8 cellular contexts compared by ENCODE assay signal in genomic region chr1:226100436-226101347, GRCh38. TPM values are rescaled to one million over a fixed set of nuclear protein-coding genes. Genes with fewer than 3 reads are reported as not detected.
A peak's percentile ranks its signal among the peaks of the same experiment; 100 is the strongest.
DNase-seq lines count a peak whose midpoint lies in the region; ATAC-seq and TF ChIP-seq lines count a peak whose summit lies in the region.

No MANE protein-coding gene starts in this region.

- H3K9me2 ChIP-seq in MM.1S (replicated peaks; ENCODE audit: insufficient read depth, low read length): no peaks in the 10 kb centered on the region

- H3K36me3 ChIP-seq in MM.1S (replicated peaks; ENCODE audit: insufficient read depth, low read length): no peaks in the 10 kb centered on the region
- H3K36me3 ChIP-seq in heart left ventricle: no peaks in the 10 kb centered on the region

- ATAC-seq in heart left ventricle (peak in 3 of 4 donors; percentile 21 to 51 (median 51)), HG02870 (IDR thresholded peaks at IDR 0.05; ENCODE audit: unreplicated experiment) (no peak), GM21576 (IDR thresholded peaks at IDR 0.05; ENCODE audit: unreplicated experiment) (no peak)

- H3F3A ChIP-seq in MM.1S (ENCODE audit: insufficient read depth, low read length): no peaks in the 10 kb centered on the region; the same call in 1 of the 2 replicates

- TF ChIP-seq CTCF in MM.1S (IDR thresholded peaks at IDR 0.05; ENCODE audit: low read length) (peak; percentile 17; the same call in 1 of the 2 replicates), heart left ventricle (IDR thresholded peaks at IDR 0.05) (no peak)

- H3K9me3 ChIP-seq in MM.1S (replicated peaks; ENCODE audit: insufficient read depth, low read length): no peaks in the 10 kb centered on the region
- no peaks in the 10 kb centered on the region for H3K9me3 ChIP-seq in heart left ventricle

- peak overlapping the region; percentile 56 for H3K4me3 ChIP-seq in MM.1S (ENCODE audit: low read length)
- H3K4me3 ChIP-seq in heart left ventricle: peak overlapping the region; percentile 16 to 59 (median 52)

- intact Hi-C loops in heart left ventricle (cut with DNase I): no loop called here
- intact Hi-C loops in posterior cingulate gyrus (cut with DNase I): no loop called here

- H4K20me1 ChIP-seq in MM.1S (ENCODE audit: insufficient read depth, low read length): no peaks in the 10 kb centered on the region

- peaks cover 5% of the 10 kb centered on the region for H3K4me1 ChIP-seq in MM.1S (ENCODE audit: low read length)
- peaks cover 0 to 15% (median 0%) of the 10 kb centered on the region in 12 donors for H3K4me1 ChIP-seq in heart left ventricle

- in situ Hi-C loops in G401 (cut with HindIII; ENCODE audit: low sequenced_read_pairs): no loop called here

- no peaks in the 10 kb centered on the region for H3K79me2 ChIP-seq in MM.1S (ENCODE audit: low read length)

- DNase-seq in G401 (ENCODE audit: low spot score) (peak; percentile 64), MM.1S (peak; percentile 51), heart left ventricle (peak in 4 of 5 donors; percentile 23 to 45 (median 38)), posterior cingulate gyrus (peak in 8 of 10 donors; percentile 23 to 91 (median 58)), SHP77 treated with DMSO at 0.1 percent for 48 hours (lab: John Stamatoyannopoulos, UW) (no peak)
- peak; percentile 40 for DNase-seq in activated naive CD4-positive, alpha-beta T cell treated with Interleukin-2 at 50 U/mL for 16 hours

- WGBS in heart left ventricle, 4 donors: 14 to 20% (median 15%) methylated on average over 32 of the region's 32 CpGs

- peak overlapping the region; percentile 23; the same call in 1 of the 2 replicates for H3K9ac ChIP-seq in MM.1S (ENCODE audit: low read length)

- H3K27ac ChIP-seq in MM.1S (ENCODE audit: low read length) (no peak overlapping the region), heart left ventricle (peak overlapping the region in 2 of 12 donors; percentile 22 to 28)

- no peaks in the 10 kb centered on the region for H3K27me3 ChIP-seq in MM.1S (replicated peaks; ENCODE audit: insufficient read depth, low read length)
- no peaks in the 10 kb centered on the region for H3K27me3 ChIP-seq in heart left ventricle

- H3K4me2 ChIP-seq in MM.1S (ENCODE audit: low read depth, low read length): peak overlapping the region; percentile 69

- TF ChIP-seq POLR2A in heart left ventricle (IDR thresholded peaks at IDR 0.05): no peak

- peak overlapping the region; percentile 71 for H2AFZ ChIP-seq in MM.1S (ENCODE audit: low read length)

RNA-seq across cellular contexts. Expression of gene H3-3A, which starts 38.2 kb away (rescaled TPM):
- total RNA-seq in G401 (2014; rRNA removed; shearing (Covaris generic)): 250 and 310 TPM in 2 replicates
- total RNA-seq in heart left ventricle: 100 to 1,000 TPM; 241 to 386 (median 298) TPM
- 100 to 1,000 TPM; 412 to 471 TPM for polyA plus RNA-seq in heart left ventricle

Comparison
In these comparisons a context has a peak if more than half of its experiments do, and no peak if none do; other contexts are left out.
1. ATAC-seq: peak in heart left ventricle (3 of 4); none in HG02870 (single experiment) and GM21576 (single experiment).